In genomic region chr21:41366522-41367151, GRCh38 we compare ENCODE assay signal across 9 cellular contexts. TPM values are rescaled to one million over a fixed set of nuclear protein-coding genes. Genes with fewer than 3 reads are reported as not detected.
DNase-seq lines count a peak whose midpoint lies in the region; TF ChIP-seq lines count a peak whose summit lies in the region.
"Had no signal": no experiment of that assay in that cellular context is flagged by ENCODE, and none has a peak within 500 bp of the region (broad histone marks: within the 10 kb centered on the region; RNA-seq: fewer than 3 reads in every experiment).

No MANE protein-coding gene starts in this region.

- peaks cover 0 to 5% (median 0%) of the 10 kb centered on the region in 7 donors for H3K27me3 ChIP-seq in spleen (replicated peaks in 1 of 7)

- TF ChIP-seq POLR2A in spleen (IDR thresholded peaks at IDR 0.05): no peak

- H3K27ac ChIP-seq in spleen: peak overlapping the region; percentile 57 to 99 (median 89)
- H3K27ac ChIP-seq: SJSA1 had no signal

- H3K36me3 ChIP-seq in spleen: peaks cover 0 to 37% (median 1%) of the 10 kb centered on the region in 6 donors
- H3K36me3 ChIP-seq: SJSA1 had no signal

- H3K4me3 ChIP-seq in epithelial cell of proximal tubule (ENCODE audit: low read depth, low read length): no peak overlapping the region
- H3K4me3 ChIP-seq in spleen: peak overlapping the region in 2 of 8 donors; percentile 7 to 68
- H3K4me3 ChIP-seq: SJSA1 had no signal

- intact Hi-C loops in spleen (cut with DNase I; ENCODE audit: low total_unique reads): loop anchor here (10.0 kb wide), 1 partner anchor 58 kb away; the partner anchor contains the start of gene MX1
- intact Hi-C loops in posterior cingulate gyrus (cut with DNase I): no loop called here

- no peak for TF ChIP-seq CTCF in epithelial cell of proximal tubule (conservative IDR thresholded peaks at IDR 0.05; ENCODE audit: low read depth, low read length)
- TF ChIP-seq CTCF in spleen (IDR thresholded peaks at IDR 0.05 in 8 of 11, conservative IDR thresholded peaks at IDR 0.05 in 3 of 11): no peak

- peaks cover 50 to 100% (median 89%) of the 10 kb centered on the region in 6 donors for H3K4me1 ChIP-seq in spleen

- WGBS in spleen, 5 donors: 49 to 77% (median 66%) methylated on average over 12 of the region's 12 CpGs

- no peaks in the 10 kb centered on the region for H3K9me3 ChIP-seq in spleen
- H3K9me3 ChIP-seq: SJSA1 had no signal

- DNase-seq in activated CD4-positive, alpha-beta T cell treated with anti-CD3 and anti-CD28 coated beads for 48 hours: peak; percentile 36
- no peak for DNase-seq in activated CD4-positive, alpha-beta T cell treated with anti-CD3 and anti-CD28 coated beads, Interleukin-2, amount 50 U/mL, for 4 hours
- peak; percentile 91 to 95 for DNase-seq in NOMO-1 (lab: John Stamatoyannopoulos, UW; ENCODE audit: unreplicated experiment in 2 of 2)
- peak; percentile 1 for DNase-seq in epithelial cell of proximal tubule (ENCODE audit: low read depth)
- DNase-seq in spleen: peak; percentile 88
- DNase-seq in cortex of kidney (lab: John Stamatoyannopoulos, UW): no peak
- DNase-seq in NCI-H774 (lab: John Stamatoyannopoulos, UW): no peak
- DNase-seq in posterior cingulate gyrus: no peak

RNA-seq across cellular contexts. Expression of gene MX2, which starts 4.8 kb away (rescaled TPM):
- 0.07 and 0.12 TPM in 2 replicates for total RNA-seq in epithelial cell of proximal tubule
- total RNA-seq in spleen: 100 to 1,000 TPM in 2 of 7 donors, 10 to 100 TPM in 5; 56.5 to 109 (median 75.3) TPM
- polyA plus RNA-seq in spleen: 10 to 100 TPM; 20.0 to 34.6 (median 26.8) TPM
- total RNA-seq: SJSA1 had no signal

RNA-seq across cellular contexts. Expression of gene FAM3B, which starts 50.0 kb away (rescaled TPM):
- total RNA-seq in epithelial cell of proximal tubule (0.35 and 0.51 TPM in 2 replicates), spleen (1 to 10 TPM in 2 of 7 donors, under 1 TPM in 2, not detected in 3; 0.77 to 1.3 (median 1.0) TPM)
- 1 to 10 TPM; 1.4 to 1.9 (median 1.5) TPM for polyA plus RNA-seq in spleen
- total RNA-seq: SJSA1 had no signal

RNA-seq across cellular contexts. Expression of gene MX1, which starts 59.4 kb away (rescaled TPM):
- total RNA-seq in epithelial cell of proximal tubule: 15.5 and 25.0 TPM in 2 replicates
- total RNA-seq in spleen: 100 to 1,000 TPM in 5 of 7 donors, 10 to 100 TPM in 2; 67.4 to 148 (median 118) TPM
- 10 to 100 TPM; 32.8 to 56.5 (median 36.3) TPM for polyA plus RNA-seq in spleen

Comparison
In these comparisons a context has a peak if more than half of its experiments do, and no peak if none do; other contexts are left out.
1. DNase-seq: peak in activated CD4-positive, alpha-beta T cell treated with anti-CD3 and anti-CD28 coated beads for 48 hours (single experiment), NOMO-1 (2 of 2), epithelial cell of proximal tubule (single experiment) and spleen (single experiment); none in activated CD4-positive, alpha-beta T cell treated with anti-CD3 and anti-CD28 coated beads, Interleukin-2, amount 50 U/mL, for 4 hours (0 of 2), cortex of kidney (single experiment), NCI-H774 (single experiment) and posterior cingulate gyrus (0 of 10).
2. RNA of gene MX2, which starts 4.8 kb away (total RNA-seq): 56.5 to 109 TPM in spleen; 0.07 to 0.12 TPM in epithelial cell of proximal tubule; every median in the first group is over 10 times any median in the second.